In genomic region chrX:78140206-78140605, GRCh38 we compare ENCODE assay signal across 9 cellular contexts. TPM values are rescaled to one million over a fixed set of nuclear protein-coding genes. Genes with fewer than 3 reads are reported as not detected.
DNase-seq lines count a peak whose midpoint lies in the region; ATAC-seq and TF ChIP-seq lines count a peak whose summit lies in the region.
"Had no signal": no experiment of that assay in that cellular context is flagged by ENCODE, and none has a peak within 500 bp of the region (broad histone marks: within the 10 kb centered on the region; RNA-seq: fewer than 3 reads in every experiment).

No MANE protein-coding gene starts in this region.

- H3K4me1 Mint-ChIP-seq in CD4-positive, CD25-positive, alpha-beta regulatory T cell, result peaks cover 0 to 18% (median 4%) of the 10 kb centered on the region in 4 donors
- no peaks in the 10 kb centered on the region for H3K4me1 Mint-ChIP-seq in HFFc6 (ENCODE audit: low read depth)
- peaks cover 8% of the 10 kb centered on the region for H3K4me1 Mint-ChIP-seq in activated T-helper 2 cell treated with anti-CD3 and anti-CD28 coated beads, Interferon-gamma antibody, Interleukin-2, Interleukin-4, amounts not matched to agents 10 μg/mL and 5 μg/mL and 100 μg/mL, durations not matched to agents 14 hours and 24 hours and 36 hours (ENCODE audit: low read depth)
- H3K4me1 Mint-ChIP-seq in natural killer cell treated with Interleukin-12 subunit alpha and Interleukin-12 subunit beta and Interleukin-15 and Interleukin-18, amount 100 ng/mL, for 72 hours (ENCODE audit: low read depth in 2 of 2), result peaks cover 0 to 7% of the 10 kb centered on the region in 2 donors

- H3K36me3 ChIP-seq in CD4-positive, CD25-positive, alpha-beta regulatory T cell (ENCODE audit: control insufficient read depth, insufficient read depth, low read length), result no peaks in the 10 kb centered on the region

- no peak for DNase-seq in CD4-positive, CD25-positive, alpha-beta regulatory T cell
- DNase-seq in HFFc6, result no peak
- DNase-seq in activated T-helper 2 cell treated with anti-CD3 and anti-CD28 coated beads, Interferon-gamma antibody, Interleukin-2, Interleukin-4, amounts not matched to agents 10 μg/mL and 5 μg/mL and 100 μg/mL, durations not matched to agents 14 hours and 24 hours and 36 hours (ENCODE audit: low spot score), result no peak
- no peak for DNase-seq in natural killer cell treated with Interleukin-12 subunit alpha and Interleukin-12 subunit beta and Interleukin-15 and Interleukin-18, amount 100 ng/mL, for 72 hours (ENCODE audit: low spot score)
- DNase-seq in effector CD4-positive, alpha-beta T cell, result no peak
- DNase-seq in central memory CD4-positive, alpha-beta T cell, result no peak
- no peak for DNase-seq in ecto neural progenitor cell (ENCODE audit: low spot score)

- H3K4me3 Mint-ChIP-seq in CD4-positive, CD25-positive, alpha-beta regulatory T cell, result peak overlapping the region; percentile 59 to 96 (median 94)
- H3K4me3 Mint-ChIP-seq in HFFc6, result peak overlapping the region; percentile 70; the same call in 1 of the 2 replicates
- peak overlapping the region; percentile 88 for H3K4me3 Mint-ChIP-seq in activated T-helper 2 cell treated with anti-CD3 and anti-CD28 coated beads, Interferon-gamma antibody, Interleukin-2, Interleukin-4, amounts not matched to agents 10 μg/mL and 5 μg/mL and 100 μg/mL, durations not matched to agents 14 hours and 24 hours and 36 hours (ENCODE audit: low read depth)
- peak overlapping the region; percentile 79 for H3K4me3 Mint-ChIP-seq in natural killer cell treated with Interleukin-12 subunit alpha and Interleukin-12 subunit beta and Interleukin-15 and Interleukin-18, amount 100 ng/mL, for 72 hours

- TF ChIP-seq CTCF in HFFc6 (IDR thresholded peaks at IDR 0.05), result no peak

- no peak overlapping the region for H3K27ac ChIP-seq in CD4-positive, CD25-positive, alpha-beta regulatory T cell (ENCODE audit: insufficient read depth, low read length, poor library complexity, severe bottlenecking)

- no peaks in the 10 kb centered on the region for H3K9me3 ChIP-seq in CD4-positive, CD25-positive, alpha-beta regulatory T cell (ENCODE audit: control insufficient read depth in 2 of 2, low read length in 2 of 2)
- H3K9me3 ChIP-seq: SJSA1 had no signal

- no peaks in the 10 kb centered on the region for H3K27me3 Mint-ChIP-seq in CD4-positive, CD25-positive, alpha-beta regulatory T cell
- H3K27me3 Mint-ChIP-seq in HFFc6 (ENCODE audit: insufficient read depth), result peaks cover 2% of the 10 kb centered on the region
- H3K27me3 Mint-ChIP-seq in activated T-helper 2 cell treated with anti-CD3 and anti-CD28 coated beads, Interferon-gamma antibody, Interleukin-2, Interleukin-4, amounts not matched to agents 10 μg/mL and 5 μg/mL and 100 μg/mL, durations not matched to agents 14 hours and 24 hours and 36 hours (ENCODE audit: low read depth), result no peaks in the 10 kb centered on the region
- H3K27me3 Mint-ChIP-seq in natural killer cell treated with Interleukin-12 subunit alpha and Interleukin-12 subunit beta and Interleukin-15 and Interleukin-18, amount 100 ng/mL, for 72 hours, result peaks cover 0 to 9% of the 10 kb centered on the region in 2 donors

- intact Hi-C loops in activated T-helper 2 cell treated with anti-CD3 and anti-CD28 coated beads, Interferon-gamma antibody, Interleukin-2, Interleukin-4, amounts not matched to agents 10 μg/mL and 5 μg/mL and 100 μg/mL, durations not matched to agents 14 hours and 24 hours and 36 hours (cut with micrococcal nuclease), result no loop called here

- peak overlapping the region; percentile 55 for H3K4me3 ChIP-seq in CD4-positive, CD25-positive, alpha-beta regulatory T cell (ENCODE audit: low read depth, low read length)

- peaks cover 0 to 2% (median 0%) of the 10 kb centered on the region in 7 donors for H3K9me3 Mint-ChIP-seq in CD4-positive, CD25-positive, alpha-beta regulatory T cell
- no peaks in the 10 kb centered on the region for H3K9me3 Mint-ChIP-seq in HFFc6
- H3K9me3 Mint-ChIP-seq in activated T-helper 2 cell treated with anti-CD3 and anti-CD28 coated beads, Interferon-gamma antibody, Interleukin-2, Interleukin-4, amounts not matched to agents 10 μg/mL and 5 μg/mL and 100 μg/mL, durations not matched to agents 14 hours and 24 hours and 36 hours, result no peaks in the 10 kb centered on the region
- H3K9me3 Mint-ChIP-seq in natural killer cell treated with Interleukin-12 subunit alpha and Interleukin-12 subunit beta and Interleukin-15 and Interleukin-18, amount 100 ng/mL, for 72 hours, result peaks cover 3% of the 10 kb centered on the region

- ATAC-seq in CD4-positive, CD25-positive, alpha-beta regulatory T cell (ENCODE audit: low read depth in 2 of 2), result no peak
- no peak for ATAC-seq in natural killer cell treated with Interleukin-12 subunit alpha and Interleukin-12 subunit beta and Interleukin-15 and Interleukin-18, amount 100 ng/mL, for 72 hours
- no peak for ATAC-seq in HG03571 (IDR thresholded peaks at IDR 0.05; ENCODE audit: unreplicated experiment)

- peak overlapping the region in 2 of 3 donors; percentile 88 to 97 for H3K27ac Mint-ChIP-seq in CD4-positive, CD25-positive, alpha-beta regulatory T cell
- peak overlapping the region; percentile 13; the same call in 1 of the 2 replicates for H3K27ac Mint-ChIP-seq in HFFc6
- peak overlapping the region; percentile 29 for H3K27ac Mint-ChIP-seq in activated T-helper 2 cell treated with anti-CD3 and anti-CD28 coated beads, Interferon-gamma antibody, Interleukin-2, Interleukin-4, amounts not matched to agents 10 μg/mL and 5 μg/mL and 100 μg/mL, durations not matched to agents 14 hours and 24 hours and 36 hours
- H3K27ac Mint-ChIP-seq in natural killer cell treated with Interleukin-12 subunit alpha and Interleukin-12 subunit beta and Interleukin-15 and Interleukin-18, amount 100 ng/mL, for 72 hours, result peak overlapping the region; percentile 11 to 50

- H3K4me1 ChIP-seq in CD4-positive, CD25-positive, alpha-beta regulatory T cell (ENCODE audit: control insufficient read depth, insufficient read depth, low read length, poor library complexity, severe bottlenecking), result peaks cover 5% of the 10 kb centered on the region

- no peaks in the 10 kb centered on the region for H3K36me3 Mint-ChIP-seq in CD4-positive, CD25-positive, alpha-beta regulatory T cell
- no peaks in the 10 kb centered on the region for H3K36me3 Mint-ChIP-seq in HFFc6 (ENCODE audit: low read depth)
- no peaks in the 10 kb centered on the region for H3K36me3 Mint-ChIP-seq in activated T-helper 2 cell treated with anti-CD3 and anti-CD28 coated beads, Interferon-gamma antibody, Interleukin-2, Interleukin-4, amounts not matched to agents 10 μg/mL and 5 μg/mL and 100 μg/mL, durations not matched to agents 14 hours and 24 hours and 36 hours (ENCODE audit: low read depth)
- no peaks in the 10 kb centered on the region for H3K36me3 Mint-ChIP-seq in natural killer cell treated with Interleukin-12 subunit alpha and Interleukin-12 subunit beta and Interleukin-15 and Interleukin-18, amount 100 ng/mL, for 72 hours

- H3K27me3 ChIP-seq in CD4-positive, CD25-positive, alpha-beta regulatory T cell (ENCODE audit: control insufficient read depth, insufficient read depth, low read length), result no peaks in the 10 kb centered on the region
- H3K27me3 ChIP-seq: SJSA1 had no signal

RNA-seq across cellular contexts. Expression of gene TAF9B, which starts 0.8 kb away (rescaled TPM):
- 13.9 TPM for total RNA-seq in CD4-positive, CD25-positive, alpha-beta regulatory T cell
- polyA plus RNA-seq in CD4-positive, CD25-positive, alpha-beta regulatory T cell, result 10 to 100 TPM; 32.4 to 39.1 (median 37.5) TPM
- total RNA-seq in HFFc6 (2021; fragmentation: NEBNext Ultra II Directional; extraction: Animal tissue kit (Norgen Biotek cat#: 25700)), result 10 to 100 TPM; 17.2 to 30.9 (median 28.5) TPM
- total RNA-seq in activated T-helper 2 cell treated with anti-CD3 and anti-CD28 coated beads, Interferon-gamma antibody, Interleukin-2, Interleukin-4, amounts not matched to agents 10 μg/mL and 5 μg/mL and 100 μg/mL, durations not matched to agents 14 hours and 24 hours and 36 hours, result 16.8 and 17.0 TPM in 2 replicates
- total RNA-seq in natural killer cell treated with Interleukin-12 subunit alpha and Interleukin-12 subunit beta and Interleukin-15 and Interleukin-18, amount 100 ng/mL, for 72 hours, result 10 to 100 TPM in 1 of 2 donors, 1 to 10 TPM in 1; 8.8 to 10.7 TPM

RNA-seq across cellular contexts. Expression of gene PGK1, which starts 36.2 kb away (rescaled TPM):
- 254 TPM for total RNA-seq in CD4-positive, CD25-positive, alpha-beta regulatory T cell
- polyA plus RNA-seq in CD4-positive, CD25-positive, alpha-beta regulatory T cell, result 100 to 1,000 TPM; 422 to 490 (median 457) TPM
- total RNA-seq in HFFc6 (2021; fragmentation: NEBNext Ultra II Directional; extraction: Animal tissue kit (Norgen Biotek cat#: 25700)), result 100 to 1,000 TPM; 331 to 409 (median 375) TPM
- total RNA-seq in activated T-helper 2 cell treated with anti-CD3 and anti-CD28 coated beads, Interferon-gamma antibody, Interleukin-2, Interleukin-4, amounts not matched to agents 10 μg/mL and 5 μg/mL and 100 μg/mL, durations not matched to agents 14 hours and 24 hours and 36 hours, result 1,005 and 1,045 TPM in 2 replicates
- total RNA-seq in natural killer cell treated with Interleukin-12 subunit alpha and Interleukin-12 subunit beta and Interleukin-15 and Interleukin-18, amount 100 ng/mL, for 72 hours, result 1,000 to 10,000 TPM in 1 of 2 donors, 100 to 1,000 TPM in 1; 625 to 1,197 TPM

Comparison
In these comparisons a context has a peak if more than half of its experiments do, and no peak if none do; other contexts are left out.
1. H3K27ac Mint-ChIP-seq: peak in every context shown above with its lines; median percentile 92 in CD4-positive, CD25-positive, alpha-beta regulatory T cell; 30 in natural killer cell treated with Interleukin-12 subunit alpha and Interleukin-12 subunit beta and Interleukin-15 and Interleukin-18, amount 100 ng/mL, for 72 hours; 29 in activated T-helper 2 cell treated with anti-CD3 and anti-CD28 coated beads, Interferon-gamma antibody, Interleukin-2, Interleukin-4, amounts not matched to agents 10 μg/mL and 5 μg/mL and 100 μg/mL, durations not matched to agents 14 hours and 24 hours and 36 hours; 13 in HFFc6.